Comparison of ENCODE assay signal across 20 cellular contexts in the genomic region with DNA sequence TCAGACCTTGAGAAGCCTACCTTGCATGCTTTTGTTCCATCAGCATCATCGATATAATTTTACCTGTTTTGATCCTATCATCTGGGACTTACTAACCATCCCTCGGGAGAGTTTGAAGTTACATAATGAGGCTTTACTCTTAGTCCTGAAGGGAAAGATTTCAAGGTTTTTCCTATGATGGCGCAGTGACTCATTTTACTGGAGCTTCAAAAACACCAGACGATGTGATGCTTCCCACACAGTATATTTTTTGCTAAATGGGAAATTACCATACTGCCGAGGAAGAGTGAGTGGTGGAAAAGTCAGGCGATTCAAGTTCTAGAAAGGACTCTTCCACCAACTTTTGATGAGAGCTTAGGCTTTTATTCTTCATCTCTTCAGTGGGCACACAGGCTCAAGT. TPM values are rescaled to one million over a fixed set of nuclear protein-coding genes. Genes with fewer than 3 reads are reported as not detected.
DNase-seq lines count a peak whose midpoint lies in the region; ATAC-seq and TF ChIP-seq lines count a peak whose summit lies in the region.
"Had no signal": no experiment of that assay in that cellular context is flagged by ENCODE, and none has a peak within 500 bp of the region (broad histone marks: within the 10 kb centered on the region; RNA-seq: fewer than 3 reads in every experiment).

No MANE protein-coding gene starts in this region.

- peak overlapping the region; percentile 67 for H3K27ac ChIP-seq in PC-3 (ENCODE audit: low read length)
- peak overlapping the region; percentile 77 for H3K27ac ChIP-seq in caudate nucleus (ENCODE audit: low read depth, low read length)
- H3K27ac ChIP-seq: prostate gland had no signal

- TF ChIP-seq CTCF in PC-3 (conservative IDR thresholded peaks at IDR 0.05; ENCODE audit: low read depth, low read length) (no peak), osteocyte (IDR thresholded peaks at IDR 0.05) (no peak)

- peak overlapping the region; percentile 65 for H3K4me2 ChIP-seq in PC-3 (ENCODE audit: low read length)

- H3K9me3 ChIP-seq in PC-3 (ENCODE audit: low read length), result no peaks in the 10 kb centered on the region
- H3K9me3 ChIP-seq: prostate gland had no signal

- peaks cover 40% of the 10 kb centered on the region for H3K4me1 ChIP-seq in PC-3 (ENCODE audit: insufficient read depth, low read length)
- H3K4me1 ChIP-seq: prostate gland had no signal

- ATAC-seq in PC-3 (peak; percentile 78), left ventricle myocardium superior (no peak), HG03520 (IDR thresholded peaks at IDR 0.05; ENCODE audit: unreplicated experiment) (no peak)
- ATAC-seq: naive thymus-derived CD4-positive, alpha-beta T cell had no signal

- no peak overlapping the region for H3K9ac ChIP-seq in PC-3 (ENCODE audit: low read length)

- no peaks in the 10 kb centered on the region for H3K27me3 Mint-ChIP-seq in osteocyte (ENCODE audit: unreplicated experiment)

- peak overlapping the region; percentile 20; the same call in 1 of the 2 replicates for H3K4me3 ChIP-seq in PC-3 (ENCODE audit: low read length)
- H3K4me3 ChIP-seq: lung, prostate gland had no signal

- no peaks in the 10 kb centered on the region for H3K79me2 ChIP-seq in PC-3 (ENCODE audit: low read length)

- H3K4me1 Mint-ChIP-seq in osteocyte (ENCODE audit: unreplicated experiment), result peaks cover 54% of the 10 kb centered on the region
- H3K4me1 Mint-ChIP-seq: naive thymus-derived CD4-positive, alpha-beta T cell had no signal

- H3K36me3 Mint-ChIP-seq in osteocyte (ENCODE audit: unreplicated experiment), result peaks cover 21% of the 10 kb centered on the region

- no TSS peak for BruUV-seq in PC-3 (replicated peaks; lab: Mats Ljungman, UMichigan)

- no peaks in the 10 kb centered on the region for H3K36me3 ChIP-seq in PC-3 (ENCODE audit: low read depth, low read length)
- H3K36me3 ChIP-seq: prostate gland had no signal

- no peak overlapping the region for H2AFZ ChIP-seq in PC-3 (ENCODE audit: low read length)

- POLR2A ChIA-PET in PC-3 (lab: Charles Lee; ENCODE audit: unreplicated experiment), result no interaction called here

- peak overlapping the region; percentile 64 for H3K27ac Mint-ChIP-seq in osteocyte (ENCODE audit: unreplicated experiment)
- H3K27ac Mint-ChIP-seq: activated T-cell treated with anti-CD3 and anti-CD28 coated beads, Interleukin-2, amount 50 U/mL, for 24 hours; naive thymus-derived CD4-positive, alpha-beta T cell had no signal

- H3K9me3 Mint-ChIP-seq in osteocyte (ENCODE audit: unreplicated experiment), result no peaks in the 10 kb centered on the region
- H3K9me3 Mint-ChIP-seq: activated T-cell treated with anti-CD3 and anti-CD28 coated beads, Interleukin-2, amount 50 U/mL, for 24 hours had no signal

- no peaks in the 10 kb centered on the region for H3K9me2 ChIP-seq in PC-3 (replicated peaks; ENCODE audit: low read length)

- H3K27me3 ChIP-seq in PC-3 (ENCODE audit: low read length), result no peaks in the 10 kb centered on the region

- peaks cover 9% of the 10 kb centered on the region for H3F3A ChIP-seq in PC-3 (ENCODE audit: low read length, unreplicated experiment)

- no peak overlapping the region for H3K4me3 Mint-ChIP-seq in osteocyte (ENCODE audit: unreplicated experiment)
- H3K4me3 Mint-ChIP-seq: activated T-cell treated with anti-CD3 and anti-CD28 coated beads, Interleukin-2, amount 50 U/mL, for 24 hours; naive thymus-derived CD4-positive, alpha-beta T cell had no signal

- intact Hi-C loops in PC-3 (cut with micrococcal nuclease) (loop anchor here (1.0 kb wide), 1 partner anchor 35 kb away; no protein-coding TSS in a partner anchor), left ventricle myocardium superior (cut with micrococcal nuclease) (no loop called here)

- DNase-seq in EH (ENCODE audit: low read depth) (peak; percentile 74), PC-3 (peak; percentile 85), caudate nucleus (lab: John Stamatoyannopoulos, UW) (peak in 9 of 61 donors; percentile 4 to 72 (median 22)), osteocyte (ENCODE audit: extremely low spot score, unreplicated experiment) (no peak), left ventricle myocardium superior (no peak), GM03348 (ENCODE audit: low spot score) (no peak)
- no peak for DNase-seq in stimulated activated CD8-positive, alpha-beta memory T cell treated with anti-CD3 and anti-CD28 coated beads, Interleukin-4, amount 100 ng/mL, for 48 hours
- DNase-seq: activated CD4-positive, alpha-beta T cell treated with anti-CD3 and anti-CD28 coated beads, Interleukin-2, amount 50 U/mL, for 4 hours; activated T-cell treated with anti-CD3 and anti-CD28 coated beads, Interleukin-2, amount 50 U/mL, for 24 hours; AML-193; glutamatergic neuron; H7; naive thymus-derived CD4-positive, alpha-beta T cell; NCI-H69; stimulated activated naive CD4-positive, alpha-beta T cell treated with Interleukin-2 at 50 U/mL for 16 hours had no signal

- H4K20me1 ChIP-seq in PC-3 (ENCODE audit: low read length), result no peaks in the 10 kb centered on the region

- CTCF ChIA-PET in PC-3 (lab: Charles Lee), result interaction anchor here (0.7 to 1.2 kb wide), 2 partner anchors 9 to 43 kb away, joined by 3 read pairs; no protein-coding TSS in a partner anchor

RNA-seq across cellular contexts. Expression of gene GCG, which starts 44.6 kb away (rescaled TPM):
- not detected in 2 replicates for total RNA-seq in PC-3 (2014; rRNA removed)
- 0.57 TPM in 1 of 2 replicates, not detected in the other for total RNA-seq in osteocyte
- total RNA-seq in left ventricle myocardium superior, result not detected
- total RNA-seq: endothelial cell of umbilical vein; H7; lung; naive thymus-derived CD4-positive, alpha-beta T cell; OCI-LY7 had no signal

RNA-seq across cellular contexts. Expression of gene FAP, which starts 46.6 kb away (rescaled TPM):
- not detected in 2 replicates for total RNA-seq in PC-3 (2014; rRNA removed)
- total RNA-seq in osteocyte, result 36.4 and 38.1 TPM in 2 replicates
- total RNA-seq in left ventricle myocardium superior, result 1.3 TPM
- total RNA-seq: endothelial cell of umbilical vein; H7; naive thymus-derived CD4-positive, alpha-beta T cell; OCI-LY7 had no signal

Comparison
In these comparisons a context has a peak if more than half of its experiments do, and no peak if none do; other contexts are left out.
1. DNase-seq: peak in EH (single experiment) and PC-3 (single experiment); none in osteocyte (single experiment), left ventricle myocardium superior (single experiment), GM03348 (single experiment) and stimulated activated CD8-positive, alpha-beta memory T cell treated with anti-CD3 and anti-CD28 coated beads, Interleukin-4, amount 100 ng/mL, for 48 hours (single experiment).
2. RNA of gene FAP, which starts 46.6 kb away (total RNA-seq): 36.4 to 38.1 TPM in osteocyte; 1.3 TPM in left ventricle myocardium superior (single experiment) and not detected in PC-3; every median in the first group is over 10 times any median in the second.